8 cellular contexts compared by ENCODE assay signal in genomic region chr1:21937372-21938121, GRCh38. TPM values are rescaled to one million over a fixed set of nuclear protein-coding genes. Genes with fewer than 3 reads are reported as not detected.
DNase-seq lines count a peak whose midpoint lies in the region; TF ChIP-seq lines count a peak whose summit lies in the region.

No MANE protein-coding gene starts in this region.

- H3K4me3 ChIP-seq in coronary artery, result peak overlapping the region; percentile 74

- peak overlapping the region; percentile 85 to 99 for H3K27ac ChIP-seq in coronary artery

- DNase-seq in CD1c-positive myeloid dendritic cell (ENCODE audit: extremely low spot score) (peak; percentile 74), H4 (ENCODE audit: low spot score) (peak; percentile 60), NCI-H2171 (lab: John Stamatoyannopoulos, UW) (peak; percentile 81), coronary artery (ENCODE audit: low spot score) (no peak), kidney tubule cell (ENCODE audit: low spot score) (peak; percentile 85), OCI-M2 (lab: John Stamatoyannopoulos, UW; ENCODE audit: unreplicated experiment) (no peak)
- peak; percentile 65 for DNase-seq in activated CD4-positive, alpha-beta T cell treated with anti-CD3 and anti-CD28 coated beads for 48 hours
- DNase-seq in stimulated activated CD4-positive, alpha-beta T cell treated with anti-CD3 and anti-CD28 coated beads, Interleukin-12 subunit alpha, Interleukin-12 subunit beta, amount 100 ng/mL, for 4 hours, result peak; percentile 71

- TF ChIP-seq CTCF in coronary artery (IDR thresholded peaks at IDR 0.05), result no peak

RNA-seq across cellular contexts. Expression of gene HSPG2, which starts 0.4 kb away (rescaled TPM):
- total RNA-seq in H4 (2014; rRNA removed; shearing (Covaris generic)), result 7.9 and 8.9 TPM in 2 replicates

RNA-seq across cellular contexts. Expression of gene CELA3B, which starts 39.3 kb away (rescaled TPM):
- not detected in 2 replicates for total RNA-seq in H4 (2014; rRNA removed; shearing (Covaris generic))

Comparison
In these comparisons a context has a peak if more than half of its experiments do, and no peak if none do; other contexts are left out.
1. DNase-seq: peak in CD1c-positive myeloid dendritic cell (single experiment), H4 (single experiment), NCI-H2171 (single experiment), activated CD4-positive, alpha-beta T cell treated with anti-CD3 and anti-CD28 coated beads for 48 hours (single experiment), kidney tubule cell (single experiment) and stimulated activated CD4-positive, alpha-beta T cell treated with anti-CD3 and anti-CD28 coated beads, Interleukin-12 subunit alpha, Interleukin-12 subunit beta, amount 100 ng/mL, for 4 hours (single experiment); none in coronary artery (single experiment) and OCI-M2 (single experiment).